In genomic region chr18:58814317-58814716, GRCh38 we compare ENCODE assay signal across 20 cellular contexts.
"Had no signal": no experiment of that assay in that cellular context is flagged by ENCODE, and none has a peak within 500 bp of the region (broad histone marks: within the 10 kb centered on the region; RNA-seq: fewer than 3 reads in every experiment).

No MANE protein-coding gene starts in this region.

- H3K27me3 ChIP-seq: brain microvascular endothelial cell, colonic mucosa, gastroesophageal sphincter, upper lobe of left lung had no signal

- H3K9me3 Mint-ChIP-seq: activated naive CD4-positive, alpha-beta T cell treated with anti-CD3 and anti-CD28 coated beads, Interleukin-2, amount 50 U/mL, for 24 hours had no signal

- H3K4me1 Mint-ChIP-seq: endodermal cell had no signal

- ATAC-seq: gastroesophageal sphincter; left colon; mucosa of descending colon; stimulated activated naive CD8-positive, alpha-beta T cell treated with anti-CD3 and anti-CD28 coated beads, Interleukin-15, Interleukin-2, amounts not matched to agents 100 U/mL and 50 U/mL, for 24 hours; WTC11 had no signal

- H3K36me3 Mint-ChIP-seq: activated naive CD4-positive, alpha-beta T cell treated with anti-CD3 and anti-CD28 coated beads, Interleukin-2, amount 50 U/mL, for 24 hours; WTC11 had no signal

- H3K9me3 ChIP-seq: colonic mucosa, gastroesophageal sphincter, mucosa of descending colon, upper lobe of left lung had no signal

- H3K27ac Mint-ChIP-seq: endodermal cell, WTC11 had no signal

- H3K4me3 ChIP-seq: colonic mucosa, gastroesophageal sphincter, mucosa of descending colon, spleen, upper lobe of left lung had no signal

- H3K4me1 ChIP-seq: colonic mucosa, upper lobe of left lung had no signal

- H3K4me3 Mint-ChIP-seq: activated naive CD4-positive, alpha-beta T cell treated with anti-CD3 and anti-CD28 coated beads, Interleukin-2, amount 50 U/mL, for 24 hours; endodermal cell; neural crest cell; WTC11 had no signal

- H3K27ac ChIP-seq: brain microvascular endothelial cell, colonic mucosa, gastroesophageal sphincter had no signal

- H3K36me3 ChIP-seq: brain microvascular endothelial cell, colonic mucosa, gastroesophageal sphincter, spleen, upper lobe of left lung had no signal

- DNase-seq: activated gamma-delta T cell treated with Interleukin-2 at 50 U/mL for 16 hours; activated T-cell treated with anti-CD3 and anti-CD28 coated beads, Interleukin-2, amount 50 U/mL, for 1 hour; aorta; brain microvascular endothelial cell; central memory CD4-positive, alpha-beta T cell; colonic mucosa; endodermal cell; islet precursor cell; left colon; mesenchymal stem cell; mucosa of descending colon; spleen; stimulated activated CD4-positive, alpha-beta T cell treated with anti-CD3 and anti-CD28 coated beads, Interleukin-4, amount 100 ng/mL, for 1 hour; stimulated activated naive CD8-positive, alpha-beta T cell treated with anti-CD3 and anti-CD28 coated beads, Interleukin-15, Interleukin-2, amounts not matched to agents 100 U/mL and 50 U/mL, for 24 hours; T-helper 9 cell; upper lobe of left lung had no signal
